ENCODE assay signal across 8 cellular contexts in the genomic region with DNA sequence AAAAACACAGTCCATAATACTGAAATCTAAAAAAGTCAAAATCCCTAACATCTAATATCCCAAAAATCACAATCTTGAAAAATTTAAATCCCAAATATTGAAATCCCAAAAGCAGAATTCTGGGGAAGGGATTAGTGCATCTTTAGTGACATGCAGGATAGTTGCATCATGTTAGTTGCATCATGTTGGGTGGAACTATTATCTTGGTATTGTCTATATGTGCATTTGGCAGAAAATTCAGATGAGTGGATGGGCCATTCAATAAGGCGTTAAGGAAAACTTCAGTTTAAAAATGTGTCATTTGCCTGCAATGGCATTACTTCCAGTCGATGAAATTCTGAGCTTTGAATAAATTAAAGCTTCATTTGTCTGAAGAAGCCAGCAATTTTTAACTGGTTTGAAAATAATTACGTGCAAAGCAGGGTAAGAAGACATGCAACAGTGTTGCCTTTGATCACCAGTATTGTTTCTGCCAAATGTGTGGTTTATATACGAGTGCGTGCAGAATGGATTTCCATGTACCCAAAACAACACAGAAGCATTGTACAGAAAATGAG.
"Had no signal": no experiment of that assay in that cellular context is flagged by ENCODE, and none has a peak within 500 bp of the region (broad histone marks: within the 10 kb centered on the region; RNA-seq: fewer than 3 reads in every experiment).

No MANE protein-coding gene starts in this region.

- H3K4me1 ChIP-seq: HAP-1 had no signal

- DNase-seq: GM23248, GOT3, H7, IMR-90, KBM-7 had no signal

- H3K9me3 ChIP-seq: HAP-1 had no signal

- H3K4me3 ChIP-seq: GM23248, HAP-1 had no signal

- ATAC-seq: HCT116 had no signal

- H3K27ac ChIP-seq: GM23248, KMS-11 had no signal

- H3K36me3 ChIP-seq: HAP-1 had no signal
